9 cellular contexts compared by ENCODE assay signal in the genomic region with DNA sequence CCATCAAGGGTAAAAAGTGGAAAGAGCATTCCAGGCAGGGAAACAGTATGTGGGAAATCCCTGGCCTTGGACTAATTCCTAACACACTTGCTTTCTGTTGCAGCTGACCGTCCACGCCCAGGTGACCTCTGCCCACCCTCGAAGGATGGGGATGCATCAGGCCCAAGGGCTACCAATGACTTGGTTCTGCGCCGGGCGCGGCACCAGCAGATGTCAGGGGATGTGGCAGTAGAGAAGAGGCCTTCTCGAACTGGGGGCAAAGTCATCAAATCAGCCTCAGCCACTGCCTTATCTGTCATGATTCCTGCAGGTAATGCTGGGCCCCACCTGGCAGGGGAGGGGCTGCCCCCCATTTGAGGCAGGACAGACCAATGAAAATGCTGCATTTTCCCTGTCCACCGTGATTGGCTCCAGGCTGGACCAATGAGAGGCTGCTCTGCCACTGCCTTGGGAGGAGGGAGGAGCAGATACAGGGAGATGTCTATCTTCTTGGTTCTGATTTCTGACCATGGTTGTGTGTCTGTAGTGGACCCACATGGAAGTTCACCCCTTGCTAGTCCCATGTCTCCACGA. TPM values are rescaled to one million over a fixed set of nuclear protein-coding genes. Genes with fewer than 3 reads are reported as not detected.
DNase-seq lines count a peak whose midpoint lies in the region; ATAC-seq and TF ChIP-seq lines count a peak whose summit lies in the region.
"Had no signal": no experiment of that assay in that cellular context is flagged by ENCODE, and none has a peak within 500 bp of the region (broad histone marks: within the 10 kb centered on the region; RNA-seq: fewer than 3 reads in every experiment).

No MANE protein-coding gene starts in this region.

- peak overlapping the region; percentile 81 for H3K4me3 Mint-ChIP-seq in endothelial cell (ENCODE audit: unreplicated experiment)
- no peak overlapping the region for H3K4me3 Mint-ChIP-seq in progenitor cell of endocrine pancreas (ENCODE audit: low read depth)

- peaks cover 0 to 6% of the 10 kb centered on the region in 2 experiments; a peak in 2 of 4 replicates for H3K4me1 ChIP-seq in HCT116 (ENCODE audit: control insufficient read depth in 1 of 2, insufficient read depth in 2 of 2, low read length in 2 of 2)
- H3K4me1 ChIP-seq: pancreas had no signal

- H3K4me1 Mint-ChIP-seq in endothelial cell (ENCODE audit: unreplicated experiment), result peaks cover 4% of the 10 kb centered on the region
- peaks cover 2% of the 10 kb centered on the region for H3K4me1 Mint-ChIP-seq in progenitor cell of endocrine pancreas (ENCODE audit: low read depth)

- no peak overlapping the region for H3K4me3 ChIP-seq in HCT116 (replicated peaks in 1 of 2; ENCODE audit: low read depth in 1 of 2, low read length in 2 of 2)

- no peaks in the 10 kb centered on the region for H3K79me2 ChIP-seq in HCT116 (ENCODE audit: insufficient read depth, low read length)

- H3K27ac Mint-ChIP-seq in endothelial cell (ENCODE audit: unreplicated experiment), result peak overlapping the region; percentile 77
- H3K27ac Mint-ChIP-seq in progenitor cell of endocrine pancreas, result no peak overlapping the region

- H3K27me3 ChIP-seq in HCT116 (ENCODE audit: insufficient read depth, low read length), result no peaks in the 10 kb centered on the region
- H3K27me3 ChIP-seq: pancreas had no signal

- peaks cover 0 to 8% of the 10 kb centered on the region in 2 experiments; a peak in 2 of 4 replicates for H3K36me3 ChIP-seq in HCT116 (ENCODE audit: control insufficient read depth in 1 of 2, insufficient read depth in 2 of 2, low read length in 2 of 2)
- H3K36me3 ChIP-seq: pancreas had no signal

- ATAC-seq in HCT116, result peak; percentile 74

- H3K9me3 Mint-ChIP-seq in endothelial cell (ENCODE audit: unreplicated experiment) (no peaks in the 10 kb centered on the region), progenitor cell of endocrine pancreas (ENCODE audit: low read depth) (peaks cover 8% of the 10 kb centered on the region)

- in situ Hi-C loops in Caki2 (cut with HindIII; ENCODE audit: low pct_unique_long_range_greater_than_20kb, low sequenced_read_pairs), result no loop called here

- H3K4me2 ChIP-seq in HCT116 (ENCODE audit: low read length), result no peak overlapping the region

- H3K27me3 Mint-ChIP-seq in endothelial cell (ENCODE audit: unreplicated experiment) (peaks cover 9% of the 10 kb centered on the region), progenitor cell of endocrine pancreas (peaks cover 3% of the 10 kb centered on the region)

- intact Hi-C loops in HCT116 (cut with micrococcal nuclease), result no loop called here

- CTCF ChIA-PET in HCT116 (lab: Charles Lee), result no interaction called here

- TF ChIP-seq CTCF in HCT116 (IDR thresholded peaks at IDR 0.05 in 2 of 3, conservative IDR thresholded peaks at IDR 0.05 in 1 of 3; ENCODE audit: borderline replicate concordance in 1 of 3, insufficient read depth in 1 of 3, low read depth in 2 of 3, low read length in 2 of 3) (no peak), endothelial cell (IDR thresholded peaks at IDR 0.05; ENCODE audit: unreplicated experiment) (no peak), progenitor cell of endocrine pancreas (IDR thresholded peaks at IDR 0.05; ENCODE audit: unreplicated experiment) (no peak)

- H3K36me3 Mint-ChIP-seq in endothelial cell (ENCODE audit: low read depth, unreplicated experiment), result peaks cover 15% of the 10 kb centered on the region
- H3K36me3 Mint-ChIP-seq in progenitor cell of endocrine pancreas (ENCODE audit: insufficient read depth), result peaks cover 17% of the 10 kb centered on the region

- H2AFZ ChIP-seq in HCT116 (ENCODE audit: low read depth, low read length, poor library complexity, severe bottlenecking), result no peak overlapping the region

- RAD21 ChIA-PET in HCT116 (lab: Charles Lee; ENCODE audit: low non-redundant PET in 1 of 2, low total read pairs in 2 of 2, uncharacterized antibody in 2 of 2, unreplicated experiment in 2 of 2), result no interaction called here

- no peak for TF ChIP-seq RAD21 in HCT116 (IDR thresholded peaks at IDR 0.05; ENCODE audit: low read depth)

- no peaks in the 10 kb centered on the region; a peak in 1 of 4 replicates for H3K9me3 ChIP-seq in HCT116 (ENCODE audit: control insufficient read depth in 1 of 2, insufficient read depth in 1 of 2, low read depth in 1 of 2, low read length in 2 of 2)
- H3K9me3 ChIP-seq: pancreas had no signal

- DNase-seq in Caki2 (ENCODE audit: low read depth) (peak; percentile 53), HCT116 (ENCODE audit: low read depth, low spot score) (no peak), endothelial cell (ENCODE audit: low spot score) (no peak), DMS 273 (lab: John Stamatoyannopoulos, UW; ENCODE audit: unreplicated experiment) (no peak), progenitor cell of endocrine pancreas (ENCODE audit: low spot score, unreplicated experiment) (no peak)
- no peak for DNase-seq in activated CD4-positive, alpha-beta T cell treated with anti-CD3 and anti-CD28 coated beads, Interleukin-2, amount 50 U/mL, for 48 hours
- DNase-seq: pancreas had no signal

- BruUV-seq in HCT116 (replicated peaks; lab: Mats Ljungman, UMichigan), result no TSS peak

- POLR2A ChIA-PET in HCT116 (lab: Charles Lee), result no interaction called here

- no peak for TF ChIP-seq POLR2A in HCT116 (IDR thresholded peaks at IDR 0.05; ENCODE audit: borderline replicate concordance, extremely low read depth, insufficient read depth, insufficient read length)

- H3K9me2 ChIP-seq in HCT116 (ENCODE audit: insufficient read depth), result no peaks in the 10 kb centered on the region

- H4K20me1 ChIP-seq in HCT116 (ENCODE audit: insufficient read depth), result no peaks in the 10 kb centered on the region

- H3K9ac ChIP-seq in HCT116 (ENCODE audit: low read length), result no peak overlapping the region

- no peak overlapping the region for H3K27ac ChIP-seq in HCT116 (ENCODE audit: low read depth, low read length)
- H3K27ac ChIP-seq: pancreas, VCaP had no signal

TF ChIP-seq in HCT116, 20 proteins besides CTCF, POLR2A, EP300 and RAD21:
- TF ChIP-seq SP1 (IDR thresholded peaks at IDR 0.05; ENCODE audit: low read depth), result peak; percentile 70; the same call in 1 of the 2 replicates
- TF ChIP-seq SIN3A (IDR thresholded peaks at IDR 0.05; ENCODE audit: low read depth), result no peak

RNA-seq across cellular contexts. Expression of gene DNASE2, which starts 12.6 kb away (rescaled TPM):
- total RNA-seq in Caki2 (2014; rRNA removed; shearing (Covaris generic); ENCODE audit: low replicate concordance), result 68.6 and 83.9 TPM in 2 replicates
- total RNA-seq in HCT116 (2021; ENCODE audit: unreplicated experiment) (36.6 TPM), endothelial cell (ENCODE audit: unreplicated experiment) (12.2 TPM), progenitor cell of endocrine pancreas (26.0 and 31.7 TPM in 2 replicates)
- 44.3 and 48.5 TPM in 2 replicates for polyA plus RNA-seq in HCT116 (2012)

RNA-seq across cellular contexts. Expression of gene KLF1, which starts 18.4 kb away (rescaled TPM):
- 3.5 TPM in 1 of 2 replicates, not detected in the other for total RNA-seq in Caki2 (2014; rRNA removed; shearing (Covaris generic); ENCODE audit: low replicate concordance)
- total RNA-seq in HCT116 (2021; ENCODE audit: unreplicated experiment), result not detected
- polyA plus RNA-seq in HCT116 (2012), result not detected in 2 replicates
- total RNA-seq in endothelial cell (ENCODE audit: unreplicated experiment), result 0.54 TPM
- total RNA-seq in progenitor cell of endocrine pancreas, result not detected in 2 replicates
- total RNA-seq: LHCN-M2 had no signal
- polyA plus RNA-seq: pancreas had no signal

RNA-seq across cellular contexts. Expression of gene GCDH, which starts 22.3 kb away (rescaled TPM):
- total RNA-seq in Caki2 (2014; rRNA removed; shearing (Covaris generic); ENCODE audit: low replicate concordance), result 38.0 and 66.1 TPM in 2 replicates
- 23.2 TPM for total RNA-seq in HCT116 (2021; ENCODE audit: unreplicated experiment)
- 19.1 and 19.8 TPM in 2 replicates for polyA plus RNA-seq in HCT116 (2012)
- total RNA-seq in endothelial cell (ENCODE audit: unreplicated experiment), result 20.0 TPM
- total RNA-seq in progenitor cell of endocrine pancreas, result 59.3 and 60.6 TPM in 2 replicates

RNA-seq across cellular contexts. Expression of gene MAST1, which starts 30.3 kb away (rescaled TPM):
- total RNA-seq in Caki2 (2014; rRNA removed; shearing (Covaris generic); ENCODE audit: low replicate concordance), result 1.8 and 20.8 TPM in 2 replicates
- total RNA-seq in HCT116 (2021; ENCODE audit: unreplicated experiment), result 28.9 TPM
- polyA plus RNA-seq in HCT116 (2012), result 30.8 and 32.0 TPM in 2 replicates
- total RNA-seq in endothelial cell (ENCODE audit: unreplicated experiment), result 4.1 TPM
- 5.3 and 5.9 TPM in 2 replicates for total RNA-seq in progenitor cell of endocrine pancreas
- total RNA-seq: LHCN-M2 had no signal

RNA-seq across cellular contexts. Expression of gene RTBDN, which starts 34.2 kb away (rescaled TPM):
- not detected in 2 replicates for total RNA-seq in Caki2 (2014; rRNA removed; shearing (Covaris generic); ENCODE audit: low replicate concordance)
- total RNA-seq in HCT116 (2021; ENCODE audit: unreplicated experiment) (25.1 TPM), endothelial cell (ENCODE audit: unreplicated experiment) (not detected), progenitor cell of endocrine pancreas (not detected in 2 replicates)
- 21.9 and 23.4 TPM in 2 replicates for polyA plus RNA-seq in HCT116 (2012)
- total RNA-seq: LHCN-M2 had no signal
